In the genomic region with DNA sequence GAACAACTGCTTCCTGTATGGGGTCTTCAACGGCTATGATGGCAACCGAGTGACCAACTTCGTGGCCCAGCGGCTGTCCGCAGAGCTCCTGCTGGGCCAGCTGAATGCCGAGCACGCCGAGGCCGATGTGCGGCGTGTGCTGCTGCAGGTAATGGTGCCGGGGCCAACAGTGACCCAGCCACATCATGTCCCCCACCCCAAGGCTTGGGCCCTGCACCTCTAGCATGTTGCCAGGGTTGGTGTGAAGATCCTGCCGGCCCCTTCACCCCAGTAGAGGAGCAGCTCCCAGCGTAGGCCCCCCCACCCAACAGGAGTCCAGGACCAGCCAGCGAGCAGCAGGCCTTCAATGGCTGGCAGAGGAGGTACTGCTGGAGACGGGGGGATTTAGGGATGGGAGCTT, we compare ENCODE assay signal across 24 cellular contexts. TPM values are rescaled to one million over a fixed set of nuclear protein-coding genes. Genes with fewer than 3 reads are reported as not detected.
DNase-seq lines count a peak whose midpoint lies in the region; ATAC-seq, FAIRE-seq and TF ChIP-seq lines count a peak whose summit lies in the region.
"Had no signal": no experiment of that assay in that cellular context is flagged by ENCODE, and none has a peak within 500 bp of the region (broad histone marks: within the 10 kb centered on the region; RNA-seq: fewer than 3 reads in every experiment).

No MANE protein-coding gene starts in this region.

- no peaks in the 10 kb centered on the region for H3K9me3 Mint-ChIP-seq in activated naive CD8-positive, alpha-beta T cell (ENCODE audit: low read depth)
- H3K9me3 Mint-ChIP-seq in activated naive CD8-positive, alpha-beta T cell treated with anti-CD3 and anti-CD28 coated beads, Interleukin-2, amount 50 U/mL, for 24 hours = no peaks in the 10 kb centered on the region
- no peaks in the 10 kb centered on the region for H3K9me3 Mint-ChIP-seq in central memory CD8-positive, alpha-beta T cell
- H3K9me3 Mint-ChIP-seq in stimulated activated naive B cell treated with anti-CD40 and anti-IgM and Interleukin-4, amounts not matched to agents 10 μg/mL and 1 μg/mL and 100 μg/mL, for 72 hours = no peaks in the 10 kb centered on the region
- H3K9me3 Mint-ChIP-seq: CD4-positive, CD25-positive, alpha-beta regulatory T cell; H9; HFFc6 had no signal

- H3K27me3 Mint-ChIP-seq in activated naive CD8-positive, alpha-beta T cell = no peaks in the 10 kb centered on the region
- no peaks in the 10 kb centered on the region for H3K27me3 Mint-ChIP-seq in activated naive CD8-positive, alpha-beta T cell treated with anti-CD3 and anti-CD28 coated beads, Interleukin-2, amount 50 U/mL, for 24 hours
- H3K27me3 Mint-ChIP-seq in central memory CD8-positive, alpha-beta T cell = no peaks in the 10 kb centered on the region
- no peaks in the 10 kb centered on the region for H3K27me3 Mint-ChIP-seq in stimulated activated naive B cell treated with anti-CD40 and anti-IgM and Interleukin-4, amounts not matched to agents 10 μg/mL and 1 μg/mL and 100 μg/mL, for 72 hours
- H3K27me3 Mint-ChIP-seq: CD4-positive, CD25-positive, alpha-beta regulatory T cell had no signal

- TF ChIP-seq CTCF in omental fat pad (IDR thresholded peaks at IDR 0.05) = no peak

- no peak for FAIRE-seq in RCC 7860 (lab: Jason Lieb, UNC)
- FAIRE-seq: GM12878 had no signal

- no peak for ATAC-seq in activated naive CD8-positive, alpha-beta T cell treated with anti-CD3 and anti-CD28 coated beads, Interleukin-2, amount 50 U/mL, for 24 hours
- ATAC-seq in central memory CD8-positive, alpha-beta T cell (replicated peaks; ENCODE audit: extremely low read depth, poor library complexity, severe bottlenecking) = no peak
- ATAC-seq in omental fat pad (ENCODE audit: low FRiP score) = peak; percentile 19
- ATAC-seq in stimulated activated naive B cell treated with anti-CD40 and anti-IgM and Interleukin-4, amounts not matched to agents 10 μg/mL and 1 μg/mL and 100 μg/mL, for 72 hours (replicated peaks) = no peak
- ATAC-seq: GM12878 had no signal

- H3K36me3 Mint-ChIP-seq in activated naive CD8-positive, alpha-beta T cell = peaks cover 10% of the 10 kb centered on the region
- H3K36me3 Mint-ChIP-seq in activated naive CD8-positive, alpha-beta T cell treated with anti-CD3 and anti-CD28 coated beads, Interleukin-2, amount 50 U/mL, for 24 hours (ENCODE audit: low read depth) = peaks cover 20% of the 10 kb centered on the region
- H3K36me3 Mint-ChIP-seq in central memory CD8-positive, alpha-beta T cell (ENCODE audit: insufficient read depth) = peaks cover 28% of the 10 kb centered on the region
- H3K36me3 Mint-ChIP-seq in stimulated activated naive B cell treated with anti-CD40 and anti-IgM and Interleukin-4, amounts not matched to agents 10 μg/mL and 1 μg/mL and 100 μg/mL, for 72 hours = peaks cover 25 to 49% of the 10 kb centered on the region in 2 donors

- H3K4me1 Mint-ChIP-seq in activated naive CD8-positive, alpha-beta T cell (ENCODE audit: low read depth) = peaks cover 62% of the 10 kb centered on the region
- peaks cover 49% of the 10 kb centered on the region for H3K4me1 Mint-ChIP-seq in activated naive CD8-positive, alpha-beta T cell treated with anti-CD3 and anti-CD28 coated beads, Interleukin-2, amount 50 U/mL, for 24 hours
- peaks cover 31% of the 10 kb centered on the region for H3K4me1 Mint-ChIP-seq in central memory CD8-positive, alpha-beta T cell
- peaks cover 16 to 27% of the 10 kb centered on the region in 2 donors for H3K4me1 Mint-ChIP-seq in stimulated activated naive B cell treated with anti-CD40 and anti-IgM and Interleukin-4, amounts not matched to agents 10 μg/mL and 1 μg/mL and 100 μg/mL, for 72 hours

- DNase-seq in activated naive CD8-positive, alpha-beta T cell treated with anti-CD3 and anti-CD28 coated beads, Interleukin-2, amount 50 U/mL, for 24 hours = no peak
- DNase-seq in central memory CD8-positive, alpha-beta T cell (ENCODE audit: low spot score in 2 of 2) = no peak
- DNase-seq in omental fat pad (ENCODE audit: low spot score) (no peak), foreskin melanocyte (no peak), DMS79 (lab: John Stamatoyannopoulos, UW) (no peak), RCC 7860 (ENCODE audit: low spot score) (no peak)
- DNase-seq in stimulated activated naive B cell treated with anti-CD40 and anti-IgM and Interleukin-4, amounts not matched to agents 10 μg/mL and 1 μg/mL and 100 μg/mL, for 72 hours = no peak
- DNase-seq: 8988T; AML-193; CD4-positive, CD25-positive, alpha-beta regulatory T cell; COR-L47; DMS 273 treated with DMSO at 0.1 percent for 48 hours; DND-41; H9; HFFc6; MG63; NCI-H1417; NCI-H1694 treated with DMSO at 0.1 percent for 48 hours; NCI-H2081 treated with DMSO at 0.1 percent for 48 hours; NCI-H2171 treated with DMSO at 0.1 percent for 48 hours; NCI-H526 had no signal

- no peak overlapping the region for H3K4me3 Mint-ChIP-seq in activated naive CD8-positive, alpha-beta T cell
- H3K4me3 Mint-ChIP-seq in activated naive CD8-positive, alpha-beta T cell treated with anti-CD3 and anti-CD28 coated beads, Interleukin-2, amount 50 U/mL, for 24 hours = no peak overlapping the region
- no peak overlapping the region for H3K4me3 Mint-ChIP-seq in central memory CD8-positive, alpha-beta T cell
- H3K4me3 Mint-ChIP-seq in stimulated activated naive B cell treated with anti-CD40 and anti-IgM and Interleukin-4, amounts not matched to agents 10 μg/mL and 1 μg/mL and 100 μg/mL, for 72 hours = no peak overlapping the region
- H3K4me3 Mint-ChIP-seq: H9, HFFc6 had no signal

- H3K27ac Mint-ChIP-seq in activated naive CD8-positive, alpha-beta T cell = peak overlapping the region; percentile 28
- no peak overlapping the region for H3K27ac Mint-ChIP-seq in activated naive CD8-positive, alpha-beta T cell treated with anti-CD3 and anti-CD28 coated beads, Interleukin-2, amount 50 U/mL, for 24 hours
- peak overlapping the region; percentile 86 for H3K27ac Mint-ChIP-seq in central memory CD8-positive, alpha-beta T cell (ENCODE audit: low read depth)
- peak overlapping the region; percentile 71 for H3K27ac Mint-ChIP-seq in stimulated activated naive B cell treated with anti-CD40 and anti-IgM and Interleukin-4, amounts not matched to agents 10 μg/mL and 1 μg/mL and 100 μg/mL, for 72 hours
- H3K27ac Mint-ChIP-seq: HFFc6 had no signal

RNA-seq across cellular contexts. Expression of gene TAB1, which starts 15.9 kb away (rescaled TPM):
- 10 to 100 TPM in 3 of 4 donors, 1 to 10 TPM in 1; 7.6 to 14.5 (median 11.1) TPM for total RNA-seq in omental fat pad

RNA-seq across cellular contexts. Expression of gene MGAT3, which starts 41.3 kb away (rescaled TPM):
- 10 to 100 TPM in 2 of 4 donors, 1 to 10 TPM in 2; 4.1 to 23.5 (median 9.9) TPM for total RNA-seq in omental fat pad
- total RNA-seq: HFFc6, LHCN-M2 had no signal
